Comparison of ENCODE assay signal across 14 cellular contexts in genomic region chr2:224062481-224063307, GRCh38. TPM values are rescaled to one million over a fixed set of nuclear protein-coding genes. Genes with fewer than 3 reads are reported as not detected.
A peak's percentile ranks its signal among the peaks of the same experiment; 100 is the strongest.
DNase-seq lines count a peak whose midpoint lies in the region; ATAC-seq and TF ChIP-seq lines count a peak whose summit lies in the region.
"Had no signal": no experiment of that assay in that cellular context is flagged by ENCODE, and none has a peak within 500 bp of the region (broad histone marks: within the 10 kb centered on the region; RNA-seq: fewer than 3 reads in every experiment).

No MANE protein-coding gene starts in this region.

- H3K9me3 Mint-ChIP-seq in Caco-2 (ENCODE audit: unreplicated experiment): no peaks in the 10 kb centered on the region
- no peaks in the 10 kb centered on the region for H3K9me3 Mint-ChIP-seq in activated naive CD4-positive, alpha-beta T cell treated with anti-CD3 and anti-CD28 coated beads for 36 hours

- intact Hi-C loops in Caco-2 (cut with micrococcal nuclease; ENCODE audit: unreplicated experiment) (loop anchor here (1.0 kb wide), 2 partner anchors 69 to 73 kb away; no protein-coding TSS in a partner anchor), aorta (cut with DNase I) (no loop called here), right cardiac atrium (cut with DNase I) (no loop called here)
- intact Hi-C loops in activated naive CD4-positive, alpha-beta T cell treated with anti-CD3 and anti-CD28 coated beads for 36 hours (cut with micrococcal nuclease): loop anchor here (1.0 kb wide), 2 partner anchors 69 to 92 kb away; no protein-coding TSS in a partner anchor

- H3K36me3 ChIP-seq in Caco-2 (ENCODE audit: control insufficient read depth, insufficient read depth, low read length) (no peaks in the 10 kb centered on the region), aorta (ENCODE audit: control insufficient read depth in 1 of 2, insufficient read depth in 2 of 2, low read length in 1 of 2) (no peaks in the 10 kb centered on the region)
- H3K36me3 ChIP-seq: thyroid gland had no signal

- peaks cover 26% of the 10 kb centered on the region for H3K27me3 Mint-ChIP-seq in Caco-2 (ENCODE audit: insufficient read depth, unreplicated experiment)
- H3K27me3 Mint-ChIP-seq in activated naive CD4-positive, alpha-beta T cell treated with anti-CD3 and anti-CD28 coated beads for 36 hours (ENCODE audit: low read depth): no peaks in the 10 kb centered on the region

- DNase-seq in Caco-2: no peak
- DNase-seq in epithelial cell of proximal tubule (ENCODE audit: low read depth): peak; percentile 97
- DNase-seq in aorta: no peak
- DNase-seq in COLO829 (ENCODE audit: low spot score): no peak
- DNase-seq in right cardiac atrium: no peak
- no peak for DNase-seq in activated naive CD4-positive, alpha-beta T cell treated with anti-CD3 and anti-CD28 coated beads for 36 hours
- DNase-seq: activated CD4-positive, CD25-positive, alpha-beta regulatory T cell treated with anti-CD3 and anti-CD28 coated beads, Interleukin-2, amount 50 U/mL, for 72 hours; activated effector memory CD4-positive, alpha-beta T cell treated with Interleukin-2 at 50 U/mL for 16 hours; NCI-H2171 treated with DMSO at 0.1 percent for 48 hours; Right ventricle myocardium superior; thyroid gland had no signal

- H3K27ac Mint-ChIP-seq in Caco-2 (ENCODE audit: unreplicated experiment): no peak overlapping the region
- no peak overlapping the region for H3K27ac Mint-ChIP-seq in activated naive CD4-positive, alpha-beta T cell treated with anti-CD3 and anti-CD28 coated beads for 36 hours

- WGBS in aorta, 2 donors: 79% methylated on average over 5 of the region's 5 CpGs
- 66% methylated on average over 5 of the region's 5 CpGs for WGBS in right cardiac atrium

- no peak overlapping the region for H3K4me3 Mint-ChIP-seq in Caco-2 (ENCODE audit: unreplicated experiment)
- no peak overlapping the region for H3K4me3 Mint-ChIP-seq in activated naive CD4-positive, alpha-beta T cell treated with anti-CD3 and anti-CD28 coated beads for 36 hours

- no peaks in the 10 kb centered on the region for H3K4me1 Mint-ChIP-seq in Caco-2 (ENCODE audit: low read depth, unreplicated experiment)
- no peaks in the 10 kb centered on the region for H3K4me1 Mint-ChIP-seq in activated naive CD4-positive, alpha-beta T cell treated with anti-CD3 and anti-CD28 coated beads for 36 hours (ENCODE audit: low read depth)

- POLR2A ChIA-PET in Caco-2 (lab: Charles Lee): no interaction called here

- peak; percentile 84 for ATAC-seq in GM21619 (IDR thresholded peaks at IDR 0.05; ENCODE audit: unreplicated experiment)
- peak; percentile 82 for ATAC-seq in HG03457 (IDR thresholded peaks at IDR 0.05; ENCODE audit: unreplicated experiment)
- ATAC-seq in aorta (ENCODE audit: low FRiP score): no peak
- ATAC-seq in right cardiac atrium: no peak
- ATAC-seq: sciatic nerve had no signal

- H3K27ac ChIP-seq in aorta (ENCODE audit: low read depth in 1 of 2, low read length in 2 of 2) (no peak overlapping the region), right cardiac atrium (ENCODE audit: low read length) (no peak overlapping the region)
- H3K27ac ChIP-seq: thyroid gland had no signal

- no TSS peak for BruUV-seq in Caco-2 (replicated peaks; lab: Mats Ljungman, UMichigan)

- H3K9me3 ChIP-seq in Caco-2 (no peaks in the 10 kb centered on the region), aorta (ENCODE audit: control insufficient read depth, low read length) (peaks cover 2% of the 10 kb centered on the region), right cardiac atrium (ENCODE audit: control insufficient read depth, low read length) (no peaks in the 10 kb centered on the region)
- H3K9me3 ChIP-seq: thyroid gland had no signal

- no peaks in the 10 kb centered on the region for H3K36me3 Mint-ChIP-seq in Caco-2 (ENCODE audit: insufficient read depth, unreplicated experiment)
- H3K36me3 Mint-ChIP-seq in activated naive CD4-positive, alpha-beta T cell treated with anti-CD3 and anti-CD28 coated beads for 36 hours (ENCODE audit: low read depth): no peaks in the 10 kb centered on the region

- TF ChIP-seq CTCF in Caco-2 (IDR thresholded peaks at IDR 0.05; ENCODE audit: insufficient read depth in 1 of 2, low read depth in 1 of 2, low read length in 1 of 2, severe bottlenecking in 1 of 2, unreplicated experiment in 1 of 2) (peak; percentile 26 to 34), epithelial cell of proximal tubule (conservative IDR thresholded peaks at IDR 0.05; ENCODE audit: low read depth, low read length) (peak; percentile 41)

- H3K4me1 ChIP-seq in Caco-2 (no peaks in the 10 kb centered on the region), aorta (ENCODE audit: control insufficient read depth in 1 of 2, insufficient read depth in 2 of 2, low read length in 2 of 2) (no peaks in the 10 kb centered on the region), right cardiac atrium (ENCODE audit: control insufficient read depth, insufficient read depth, low read length) (no peaks in the 10 kb centered on the region)
- H3K4me1 ChIP-seq: thyroid gland had no signal

- H3K27me3 ChIP-seq in Caco-2 (replicated peaks; ENCODE audit: control insufficient read depth, insufficient read depth, low read length) (no peaks in the 10 kb centered on the region), aorta (ENCODE audit: control insufficient read depth in 1 of 2, insufficient read depth in 2 of 2, low read length in 1 of 2) (peaks cover 0 to 2% of the 10 kb centered on the region in 2 donors), right cardiac atrium (ENCODE audit: control insufficient read depth, insufficient read depth) (no peaks in the 10 kb centered on the region)
- H3K27me3 ChIP-seq: thyroid gland had no signal

- CTCF ChIA-PET in Caco-2 (lab: Charles Lee): interaction anchor here (0.6 to 2.0 kb wide), 5 partner anchors 9 to 92 kb away, joined by 3 to 12 read pairs (median 8); no protein-coding TSS in a partner anchor
- CTCF ChIA-PET in activated naive CD4-positive, alpha-beta T cell treated with anti-CD3 and anti-CD28 coated beads for 36 hours (lab: Charles Lee): interaction anchor here (0.7 to 8.4 kb wide), 6 partner anchors 70 to 589 kb away, joined by 3 to 81 read pairs (median 4); no protein-coding TSS in a partner anchor

- H3K4me3 ChIP-seq in Caco-2 (ENCODE audit: low read depth, low read length) (no peak overlapping the region), epithelial cell of proximal tubule (ENCODE audit: low read depth, low read length) (no peak overlapping the region), aorta (ENCODE audit: low read length in 2 of 2) (no peak overlapping the region), right cardiac atrium (ENCODE audit: low read length) (no peak overlapping the region)
- H3K4me3 ChIP-seq: thyroid gland had no signal

RNA-seq across cellular contexts. Expression of gene SERPINE2, which starts 23.6 kb away (rescaled TPM):
- total RNA-seq in Caco-2 (2022) (3.8 and 4.7 TPM in 2 replicates), epithelial cell of proximal tubule (40.4 and 57.7 TPM in 2 replicates), aorta (100 to 1,000 TPM; 183 to 222 TPM), right cardiac atrium (10 to 100 TPM; 15.4 to 49.4 (median 25.6) TPM)
- polyA plus RNA-seq in aorta (10 to 100 TPM; 11.7 to 12.3 TPM), right cardiac atrium (24.2 TPM)
- total RNA-seq in activated naive CD4-positive, alpha-beta T cell treated with anti-CD3 and anti-CD28 coated beads for 36 hours: 10 to 100 TPM; 64.6 to 69.5 TPM

Comparison
In these comparisons a context has a peak if more than half of its experiments do, and no peak if none do; other contexts are left out.
1. ATAC-seq: peak in GM21619 (single experiment) and HG03457 (single experiment); none in aorta (single experiment) and right cardiac atrium (0 of 2).
2. intact Hi-C loops: an anchor here in Caco-2 (1.0 kb wide) and activated naive CD4-positive, alpha-beta T cell treated with anti-CD3 and anti-CD28 coated beads for 36 hours (1.0 kb wide); none called in aorta and right cardiac atrium.